Comparison of ENCODE assay signal across 8 cellular contexts in the genomic region with DNA sequence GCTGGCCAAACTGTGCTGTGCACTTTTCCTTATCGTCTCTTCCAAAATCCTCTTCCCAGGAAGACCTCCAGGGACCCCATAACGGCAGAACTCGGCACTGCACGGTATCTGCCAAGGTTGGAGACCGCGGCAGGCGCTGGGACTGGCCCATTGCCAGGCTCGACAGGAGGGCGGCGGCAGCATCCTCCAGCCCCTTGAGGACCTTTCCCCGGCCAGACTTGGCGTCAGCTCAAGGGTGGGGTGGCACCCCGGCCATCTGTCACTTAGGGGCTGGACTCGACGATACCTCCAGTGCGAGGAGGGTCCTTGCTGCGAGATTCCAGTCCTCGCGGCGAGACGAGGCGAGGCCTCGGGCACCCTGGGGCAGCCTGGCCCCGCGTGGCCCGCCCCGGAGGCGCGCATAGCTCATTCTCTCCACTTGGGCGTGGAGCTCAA. TPM values are rescaled to one million over a fixed set of nuclear protein-coding genes. Genes with fewer than 3 reads are reported as not detected.
A peak's percentile ranks its signal among the peaks of the same experiment; 100 is the strongest.
DNase-seq lines count a peak whose midpoint lies in the region; ATAC-seq and TF ChIP-seq lines count a peak whose summit lies in the region.

No MANE protein-coding gene starts in this region.

- H3K27ac Mint-ChIP-seq in CD4-positive, alpha-beta T cell, result peak overlapping the region; percentile 64

- intact Hi-C loops in CD4-positive, alpha-beta T cell (cut with DNase I, micrococcal nuclease), result loop anchor here in 1 of 2 experiments (5.0 kb wide), 2 partner anchors 51 to 99 kb away; a partner anchor contains a TSS

- peaks cover 9% of the 10 kb centered on the region for H3K36me3 Mint-ChIP-seq in CD4-positive, alpha-beta T cell (ENCODE audit: low read depth)
- H3K36me3 Mint-ChIP-seq in activated T-cell treated with anti-CD3 and anti-CD28 coated beads, Interleukin-2, amount 50 U/mL, for 4 hours (ENCODE audit: insufficient read depth), result peaks cover 8% of the 10 kb centered on the region

- no peak for TF ChIP-seq POLR2A in tibial nerve (IDR thresholded peaks at IDR 0.05)

- H3K9me3 ChIP-seq in CD4-positive, alpha-beta T cell (ENCODE audit: control insufficient read depth, low read length), result no peaks in the 10 kb centered on the region
- H3K9me3 ChIP-seq in neutrophil (no peaks in the 10 kb centered on the region), tibial nerve (no peaks in the 10 kb centered on the region)

- TF ChIP-seq EP300 in tibial nerve (IDR thresholded peaks at IDR 0.05), result no peak

- peak overlapping the region; percentile 100 for H3K4me3 ChIP-seq in H7 (ENCODE audit: insufficient read depth, low read depth, low read length)
- H3K4me3 ChIP-seq in fibroblast of pulmonary artery (replicated peaks; ENCODE audit: low read depth, low read length), result peak overlapping the region; percentile 97
- H3K4me3 ChIP-seq in neutrophil (ENCODE audit: low read depth in 1 of 2, low read length in 1 of 2), result peak overlapping the region; percentile 82 to 97
- peak overlapping the region; percentile 64 to 96 (median 75) for H3K4me3 ChIP-seq in tibial nerve

- peak; percentile 13 for ATAC-seq in CD4-positive, alpha-beta T cell (ENCODE audit: poor library complexity)
- ATAC-seq in activated T-cell treated with anti-CD3 and anti-CD28 coated beads, Interleukin-2, amount 50 U/mL, for 4 hours, result peak; percentile 8 to 16

- H3K4me3 Mint-ChIP-seq in CD4-positive, alpha-beta T cell, result peak overlapping the region; percentile 95
- peak overlapping the region; percentile 95 for H3K4me3 Mint-ChIP-seq in activated T-cell treated with anti-CD3 and anti-CD28 coated beads, Interleukin-2, amount 50 U/mL, for 4 hours

- POLR2A ChIA-PET in CD4-positive, alpha-beta T cell (lab: Charles Lee), result interaction anchor here (0.6 to 3.6 kb wide), 10 partner anchors 11 to 1451 kb away, joined by 3 to 44 read pairs (median 6); a partner anchor contains a TSS

- H3K36me3 ChIP-seq in H7 (replicated peaks; ENCODE audit: control insufficient read depth, insufficient read depth, low read length), result peaks cover 12% of the 10 kb centered on the region
- peaks cover 8% of the 10 kb centered on the region for H3K36me3 ChIP-seq in neutrophil
- peaks cover 0 to 8% (median 0%) of the 10 kb centered on the region in 3 donors for H3K36me3 ChIP-seq in tibial nerve

- CTCF ChIA-PET in CD4-positive, alpha-beta T cell (lab: Charles Lee), result interaction anchor here (1.8 kb wide), 1 partner anchor 13 kb away, joined by 12 read pairs; a partner anchor contains a TSS

- no peaks in the 10 kb centered on the region for H3K27me3 Mint-ChIP-seq in CD4-positive, alpha-beta T cell
- no peaks in the 10 kb centered on the region for H3K27me3 Mint-ChIP-seq in activated T-cell treated with anti-CD3 and anti-CD28 coated beads, Interleukin-2, amount 50 U/mL, for 4 hours (ENCODE audit: low read depth)

- peaks cover 16 to 21% of the 10 kb centered on the region in 2 experiments for H3K4me1 ChIP-seq in neutrophil (ENCODE audit: control insufficient read depth in 1 of 2, insufficient read depth in 1 of 2, low read depth in 1 of 2, low read length in 1 of 2)
- H3K4me1 ChIP-seq in tibial nerve, result peaks cover 0 to 60% (median 32%) of the 10 kb centered on the region in 4 donors

- peak; percentile 9 to 57 (median 22) for DNase-seq in CD4-positive, alpha-beta T cell
- DNase-seq in H7, result peak; percentile 65
- peak; percentile 17 for DNase-seq in NCI-H510A treated with DMSO at 0.1 percent for 48 hours (lab: John Stamatoyannopoulos, UW)
- DNase-seq in activated T-cell treated with anti-CD3 and anti-CD28 coated beads, Interleukin-2, amount 50 U/mL, for 4 hours, result peak; percentile 30
- DNase-seq in fibroblast of pulmonary artery (ENCODE audit: low read depth), result peak; percentile 39
- peak; percentile 16 to 33 for DNase-seq in tibial nerve (ENCODE audit: low spot score in 2 of 2)
- DNase-seq in GM19238 (ENCODE audit: insufficient read length, low spot score), result no peak

- WGBS in tibial nerve, 2 donors, result 0% methylated on average over 19 to 28 of the region's 30 CpGs

- no peak for TF ChIP-seq CTCF in CD4-positive, alpha-beta T cell (IDR thresholded peaks at IDR 0.05)
- no peak for TF ChIP-seq CTCF in fibroblast of pulmonary artery (IDR thresholded peaks at IDR 0.05; ENCODE audit: low read length, missing control alignments)
- TF ChIP-seq CTCF in neutrophil (IDR thresholded peaks at IDR 0.05), result no peak
- TF ChIP-seq CTCF in tibial nerve (IDR thresholded peaks at IDR 0.05), result no peak

- no peaks in the 10 kb centered on the region for H3K27me3 ChIP-seq in CD4-positive, alpha-beta T cell (ENCODE audit: control insufficient read depth, insufficient read depth, low read length)
- H3K27me3 ChIP-seq in H7 (ENCODE audit: control insufficient read depth, insufficient read depth, low read length) (no peaks in the 10 kb centered on the region), neutrophil (no peaks in the 10 kb centered on the region), tibial nerve (no peaks in the 10 kb centered on the region)

- H3K9me3 Mint-ChIP-seq in CD4-positive, alpha-beta T cell, result no peaks in the 10 kb centered on the region
- H3K9me3 Mint-ChIP-seq in activated T-cell treated with anti-CD3 and anti-CD28 coated beads, Interleukin-2, amount 50 U/mL, for 4 hours, result no peaks in the 10 kb centered on the region

- peaks cover 27% of the 10 kb centered on the region for H3K4me1 Mint-ChIP-seq in CD4-positive, alpha-beta T cell (ENCODE audit: low read depth)
- peaks cover 30% of the 10 kb centered on the region for H3K4me1 Mint-ChIP-seq in activated T-cell treated with anti-CD3 and anti-CD28 coated beads, Interleukin-2, amount 50 U/mL, for 4 hours (ENCODE audit: low read depth)

- peak overlapping the region; percentile 69 for H3K27ac ChIP-seq in CD4-positive, alpha-beta T cell (ENCODE audit: low read depth, low read length)
- H3K27ac ChIP-seq in neutrophil, result peak overlapping the region; percentile 80
- peak overlapping the region; percentile 52 to 91 (median 91) for H3K27ac ChIP-seq in tibial nerve

RNA-seq across cellular contexts. Expression of a gene that starts 0.8 kb away (rescaled TPM):
- 10 to 100 TPM; 25.9 to 28.3 TPM for total RNA-seq in CD4-positive, alpha-beta T cell
- total RNA-seq in H7 (2014; rRNA removed; shearing (Covaris generic)), result 235 and 260 TPM in 2 replicates
- 100 to 1,000 TPM; 197 to 210 (median 198) TPM for total RNA-seq in activated T-cell treated with anti-CD3 and anti-CD28 coated beads, Interleukin-2, amount 50 U/mL, for 4 hours
- total RNA-seq in tibial nerve, result 100 to 1,000 TPM in 1 of 4 donors, 10 to 100 TPM in 3; 62.8 to 102 (median 72.6) TPM

RNA-seq across cellular contexts. Expression of a gene that starts 12.4 kb away (rescaled TPM):
- 1 to 10 TPM; 2.2 to 2.7 TPM for total RNA-seq in CD4-positive, alpha-beta T cell
- 0.28 and 0.85 TPM in 2 replicates for total RNA-seq in H7 (2014; rRNA removed; shearing (Covaris generic))
- total RNA-seq in activated T-cell treated with anti-CD3 and anti-CD28 coated beads, Interleukin-2, amount 50 U/mL, for 4 hours, result under 1 TPM; 0.26 to 0.91 (median 0.79) TPM
- 1 to 10 TPM; 3.7 to 5.4 (median 5.2) TPM for total RNA-seq in tibial nerve

RNA-seq across cellular contexts. Expression of a gene that starts 48.6 kb away (rescaled TPM):
- 10 to 100 TPM; 19.2 to 23.4 TPM for total RNA-seq in CD4-positive, alpha-beta T cell
- total RNA-seq in H7 (2014; rRNA removed; shearing (Covaris generic)), result 32.8 and 46.1 TPM in 2 replicates
- 10 to 100 TPM; 70.0 to 80.0 (median 78.3) TPM for total RNA-seq in activated T-cell treated with anti-CD3 and anti-CD28 coated beads, Interleukin-2, amount 50 U/mL, for 4 hours
- 100 to 1,000 TPM; 174 to 345 (median 256) TPM for total RNA-seq in tibial nerve

RNA-seq across cellular contexts. Expression of a gene that starts 52.8 kb away (rescaled TPM):
- total RNA-seq in CD4-positive, alpha-beta T cell, result 10 to 100 TPM; 32.9 to 34.0 TPM
- 14.7 and 18.1 TPM in 2 replicates for total RNA-seq in H7 (2014; rRNA removed; shearing (Covaris generic))
- total RNA-seq in activated T-cell treated with anti-CD3 and anti-CD28 coated beads, Interleukin-2, amount 50 U/mL, for 4 hours, result 10 to 100 TPM; 27.7 to 31.2 (median 30.3) TPM
- total RNA-seq in tibial nerve, result 10 to 100 TPM; 27.3 to 42.2 (median 32.7) TPM
